Comparison of ENCODE assay signal across 23 cellular contexts in the genomic region with DNA sequence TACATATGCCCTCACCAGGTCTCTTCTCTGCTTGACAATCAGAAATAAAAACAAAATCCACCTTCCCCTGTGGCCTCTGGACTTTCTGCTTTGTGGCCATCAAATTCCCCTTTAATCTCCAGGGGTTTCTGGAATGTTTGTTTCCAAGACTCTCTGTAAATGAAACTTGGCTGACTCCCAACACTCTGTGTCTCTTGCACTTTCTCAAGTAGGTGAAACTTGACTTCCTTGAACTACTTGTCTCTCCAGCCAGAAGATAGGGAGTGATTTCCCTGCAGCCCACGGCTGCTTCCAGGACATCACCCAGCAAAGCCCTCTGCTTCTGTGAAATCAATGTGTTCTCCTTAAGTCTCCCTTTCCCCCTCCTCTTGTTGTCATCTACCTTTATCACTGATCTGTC. TPM values are rescaled to one million over a fixed set of nuclear protein-coding genes. Genes with fewer than 3 reads are reported as not detected.
DNase-seq lines count a peak whose midpoint lies in the region; ATAC-seq and TF ChIP-seq lines count a peak whose summit lies in the region.
"Had no signal": no experiment of that assay in that cellular context is flagged by ENCODE, and none has a peak within 500 bp of the region (broad histone marks: within the 10 kb centered on the region; RNA-seq: fewer than 3 reads in every experiment).

No MANE protein-coding gene starts in this region.

- peaks cover 12% of the 10 kb centered on the region for H3K4me1 Mint-ChIP-seq in chondrocyte (ENCODE audit: low read depth)
- H3K4me1 Mint-ChIP-seq: naive thymus-derived CD8-positive, alpha-beta T cell had no signal

- H3K27me3 ChIP-seq in heart right ventricle = no peaks in the 10 kb centered on the region
- H3K27me3 ChIP-seq: gastrocnemius medialis had no signal

- peaks cover 11% of the 10 kb centered on the region for H3K27me3 Mint-ChIP-seq in chondrocyte (ENCODE audit: low read depth)
- H3K27me3 Mint-ChIP-seq: activated CD4-positive, alpha-beta memory T cell treated with anti-CD3 and anti-CD28 coated beads for 36 hours had no signal

- intact Hi-C loops in heart right ventricle (cut with DNase I) (loop anchor here in 1 of 10 donors (10.0 kb wide), 1 partner anchor 55 kb away; the partner anchor contains the start of gene AQP4), Right ventricle myocardium inferior (cut with DNase I) (no loop called here)

- peaks cover 0 to 18% (median 0%) of the 10 kb centered on the region in 11 donors for H3K9me3 ChIP-seq in heart right ventricle
- H3K9me3 ChIP-seq: gastrocnemius medialis, MG63, prostate gland had no signal

- H3K9me3 Mint-ChIP-seq in chondrocyte (ENCODE audit: low read depth) = peaks cover 11% of the 10 kb centered on the region
- H3K9me3 Mint-ChIP-seq: activated naive CD4-positive, alpha-beta T cell treated with anti-CD3 and anti-CD28 coated beads for 36 hours had no signal

- no peak overlapping the region for H3K4me3 ChIP-seq in heart right ventricle
- H3K4me3 ChIP-seq: gastrocnemius medialis, GM23248, MG63, prostate gland had no signal

- peaks cover 0 to 19% (median 7%) of the 10 kb centered on the region in 9 donors for H3K4me1 ChIP-seq in heart right ventricle
- H3K4me1 ChIP-seq: gastrocnemius medialis had no signal

- H3K27ac ChIP-seq in heart right ventricle = no peak overlapping the region
- H3K27ac ChIP-seq: gastrocnemius medialis, GM23248, prostate gland had no signal

- H3K27ac Mint-ChIP-seq in chondrocyte (ENCODE audit: unreplicated experiment) = peak overlapping the region; percentile 23
- H3K27ac Mint-ChIP-seq: activated CD4-positive, alpha-beta memory T cell treated with anti-CD3 and anti-CD28 coated beads for 36 hours; activated naive CD4-positive, alpha-beta T cell treated with anti-CD3 and anti-CD28 coated beads for 36 hours; naive thymus-derived CD8-positive, alpha-beta T cell; T-helper 1 cell treated with Interleukin-12 subunit alpha and Interleukin-12 subunit beta and Interleukin-4 antibody, amounts not matched to agents 30 μg/mL and 1 μg/mL, for 36 hours had no signal

- no peaks in the 10 kb centered on the region for H3K36me3 Mint-ChIP-seq in chondrocyte (ENCODE audit: low read depth)
- H3K36me3 Mint-ChIP-seq: activated CD4-positive, alpha-beta memory T cell treated with anti-CD3 and anti-CD28 coated beads for 36 hours; naive thymus-derived CD8-positive, alpha-beta T cell had no signal

- ATAC-seq in heart right ventricle (peak in 7 of 8 donors; percentile 18 to 60 (median 51)), Right ventricle myocardium inferior (no peak), HG03097 (IDR thresholded peaks at IDR 0.05; ENCODE audit: low FRiP score, unreplicated experiment) (no peak)
- ATAC-seq: gastrocnemius medialis; naive thymus-derived CD8-positive, alpha-beta T cell had no signal

- H3K36me3 ChIP-seq in heart right ventricle = no peaks in the 10 kb centered on the region
- H3K36me3 ChIP-seq: gastrocnemius medialis, MG63, prostate gland had no signal

- DNase-seq in heart right ventricle (peak in 1 of 2 donors; percentile 16), Right ventricle myocardium inferior (ENCODE audit: missing footprints) (no peak), chondrocyte (ENCODE audit: low spot score) (no peak), medulla oblongata (ENCODE audit: extremely low spot score) (peak; percentile 27), NCI-H2171 treated with DMSO at 0.1 percent for 48 hours (lab: John Stamatoyannopoulos, UW) (no peak), putamen (ENCODE audit: low spot score) (no peak), hippocampal formation (lab: John Stamatoyannopoulos, UW) (no peak)
- DNase-seq: activated CD4-positive, alpha-beta memory T cell treated with anti-CD3 and anti-CD28 coated beads for 36 hours; activated naive CD4-positive, alpha-beta T cell treated with anti-CD3 and anti-CD28 coated beads for 36 hours; anterior cingulate cortex; C1 segment of cervical spinal cord; cortex of kidney; DMS53; gastrocnemius medialis; GM23248; MG63; naive thymus-derived CD8-positive, alpha-beta T cell; NCI-H524; Right ventricle myocardium superior had no signal

- no peak for TF ChIP-seq CTCF in heart right ventricle (IDR thresholded peaks at IDR 0.05)
- no peak for TF ChIP-seq CTCF in chondrocyte (IDR thresholded peaks at IDR 0.05)

- H3K4me3 Mint-ChIP-seq in chondrocyte (ENCODE audit: unreplicated experiment) = no peak overlapping the region
- H3K4me3 Mint-ChIP-seq: activated CD4-positive, alpha-beta memory T cell treated with anti-CD3 and anti-CD28 coated beads for 36 hours; activated naive CD4-positive, alpha-beta T cell treated with anti-CD3 and anti-CD28 coated beads for 36 hours; naive thymus-derived CD8-positive, alpha-beta T cell; T-helper 1 cell treated with Interleukin-12 subunit alpha and Interleukin-12 subunit beta and Interleukin-4 antibody, amounts not matched to agents 30 μg/mL and 1 μg/mL, for 36 hours had no signal

- WGBS in heart right ventricle, 2 donors = 17 to 22% methylated on average over 1 of the region's 1 CpG

RNA-seq across cellular contexts. Expression of gene AQP4, which starts 54.1 kb away (rescaled TPM):
- total RNA-seq in heart right ventricle = 10 to 100 TPM in 6 of 10 donors, 1 to 10 TPM in 3, under 1 TPM in 1; 0.94 to 37.2 (median 13.5) TPM
- polyA plus RNA-seq in heart right ventricle = 1 to 10 TPM in 1 of 2 donors, under 1 TPM in 1; 0.07 to 1.8 TPM
- total RNA-seq in Right ventricle myocardium inferior = 24.6 TPM
- total RNA-seq in chondrocyte = not detected in 3 replicates
- total RNA-seq: A172; activated CD4-positive, alpha-beta memory T cell treated with anti-CD3 and anti-CD28 coated beads for 36 hours; activated naive CD4-positive, alpha-beta T cell treated with anti-CD3 and anti-CD28 coated beads for 36 hours; GM23248; naive thymus-derived CD8-positive, alpha-beta T cell had no signal
- polyA plus RNA-seq: GM23248; naive thymus-derived CD8-positive, alpha-beta T cell had no signal

Comparison
In these comparisons a context has a peak if more than half of its experiments do, and no peak if none do; other contexts are left out.
1. ATAC-seq: peak in heart right ventricle (7 of 8); none in Right ventricle myocardium inferior (single experiment) and HG03097 (single experiment).